1 cellular context compared by ENCODE assay signal in genomic region chr16:57268804-57269800, GRCh38.
TF ChIP-seq lines count a peak whose summit lies in the region.

No MANE protein-coding gene starts in this region.

TF ChIP-seq in GM23338, 12 proteins besides CTCF, POLR2A, EP300 and RAD21 (continued from another document):
- TF ChIP-seq, protein P1, sequence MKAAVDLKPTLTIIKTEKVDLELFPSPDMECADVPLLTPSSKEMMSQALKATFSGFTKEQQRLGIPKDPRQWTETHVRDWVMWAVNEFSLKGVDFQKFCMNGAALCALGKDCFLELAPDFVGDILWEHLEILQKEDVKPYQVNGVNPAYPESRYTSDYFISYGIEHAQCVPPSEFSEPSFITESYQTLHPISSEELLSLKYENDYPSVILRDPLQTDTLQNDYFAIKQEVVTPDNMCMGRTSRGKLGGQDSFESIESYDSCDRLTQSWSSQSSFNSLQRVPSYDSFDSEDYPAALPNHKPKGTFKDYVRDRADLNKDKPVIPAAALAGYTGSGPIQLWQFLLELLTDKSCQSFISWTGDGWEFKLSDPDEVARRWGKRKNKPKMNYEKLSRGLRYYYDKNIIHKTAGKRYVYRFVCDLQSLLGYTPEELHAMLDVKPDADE (IDR thresholded peaks at IDR 0.05): no peak
- TF ChIP-seq REST (IDR thresholded peaks at IDR 0.05; ENCODE audit: unreplicated experiment): no peak
- TF ChIP-seq EZH2 (IDR thresholded peaks at IDR 0.05; ENCODE audit: low read depth, unreplicated experiment): no peak
